1 cellular context compared by ENCODE assay signal in the genomic region with DNA sequence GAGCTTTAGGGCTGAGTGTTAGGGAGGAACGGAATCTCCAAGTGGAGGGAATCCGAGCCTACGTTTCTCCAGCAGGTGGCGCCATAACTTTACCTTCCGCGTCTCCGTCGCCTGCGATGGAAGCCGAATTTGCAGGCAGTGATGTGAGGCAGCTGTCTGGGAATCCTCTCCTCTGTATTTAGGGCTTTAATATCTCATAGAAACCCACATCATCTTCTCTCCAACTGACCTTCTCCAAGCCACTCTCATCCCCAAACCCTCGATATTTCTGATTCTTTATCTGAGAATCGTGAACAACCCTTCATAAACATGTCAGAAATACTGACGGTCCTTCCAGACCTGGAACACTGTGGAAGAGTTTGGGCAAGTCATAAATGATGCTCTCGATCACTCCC.
A peak's percentile ranks its signal among the peaks of the same experiment; 100 is the strongest.
TF ChIP-seq lines count a peak whose summit lies in the region.

No MANE protein-coding gene starts in this region.

TF ChIP-seq in HepG2, 621 proteins besides CTCF, POLR2A, EP300 and RAD21 (continues in another document):
- TF ChIP-seq GATAD2A (CRISPR knock-in tag; IDR thresholded peaks at IDR 0.05) (0 out of 2 replicates have a peak, but pooled peaks have one; percentile 14), NCOA2 (CRISPR knock-in tag; IDR thresholded peaks at IDR 0.05) (0 out of 2 replicates have a peak, but pooled peaks have one; percentile 21), NFYB (CRISPR knock-in tag; IDR thresholded peaks at IDR 0.05) (no peak), MIER2 (CRISPR knock-in tag; IDR thresholded peaks at IDR 0.05) (peak; percentile 30; the same call in 1 of the 2 replicates), NFATC3 (CRISPR knock-in tag; IDR thresholded peaks at IDR 0.05) (peak; percentile 57; the same call in 1 of the 2 replicates), HDAC1 (CRISPR knock-in tag; IDR thresholded peaks at IDR 0.05) (no peak), TEAD3 (CRISPR knock-in tag; optimal IDR thresholded peaks at IDR 0.05; ENCODE audit: borderline replicate concordance) (peak; percentile 55), NAIF1 (CRISPR knock-in tag; IDR thresholded peaks at IDR 0.05; ENCODE audit: borderline replicate concordance) (no peak), BHLHE40 (IDR thresholded peaks at IDR 0.05; ENCODE audit: low read length) (0 out of 2 replicates have a peak, but pooled peaks have one; percentile 9), ELF3 (CRISPR knock-in tag; IDR thresholded peaks at IDR 0.05) (0 out of 2 replicates have a peak, but pooled peaks have one; percentile 16), NCOA5 (CRISPR knock-in tag; IDR thresholded peaks at IDR 0.05) (no peak), SALL1 (CRISPR knock-in tag; IDR thresholded peaks at IDR 0.05) (peak; percentile 56; the same call in 1 of the 2 replicates), AGO2 (optimal IDR thresholded peaks at IDR 0.05; ENCODE audit: low read depth, low read length) (no peak), GATAD1 (CRISPR knock-in tag; IDR thresholded peaks at IDR 0.05) (0 out of 2 replicates have a peak, but pooled peaks have one; percentile 40), MIXL1 (CRISPR knock-in tag; IDR thresholded peaks at IDR 0.05) (0 out of 2 replicates have a peak, but pooled peaks have one; percentile 41), ZNF205 (CRISPR knock-in tag; IDR thresholded peaks at IDR 0.05) (0 out of 2 replicates have a peak, but pooled peaks have one; percentile 35), SIX1 (CRISPR knock-in tag; IDR thresholded peaks at IDR 0.05; ENCODE audit: borderline replicate concordance) (peak; percentile 67; the same call in 1 of the 2 replicates), SMC3 (IDR thresholded peaks at IDR 0.05; ENCODE audit: low read length) (peak; percentile 99), RBM39 (IDR thresholded peaks at IDR 0.05; ENCODE audit: low read depth, low read length, poor library complexity, severe bottlenecking) (no peak), MYNN (CRISPR knock-in tag; IDR thresholded peaks at IDR 0.05; ENCODE audit: low read depth) (0 out of 2 replicates have a peak, but pooled peaks have one; percentile 68), SYNCRIP (IDR thresholded peaks at IDR 0.05; ENCODE audit: insufficient read depth, low read depth, low read length) (no peak), PITX1 (CRISPR knock-in tag; IDR thresholded peaks at IDR 0.05) (peak; percentile 47; the same call in 1 of the 2 replicates), SOX5 (CRISPR knock-in tag; IDR thresholded peaks at IDR 0.05; ENCODE audit: borderline replicate concordance) (0 out of 2 replicates have a peak, but pooled peaks have one; percentile 28), KMT2A (CRISPR knock-in tag; IDR thresholded peaks at IDR 0.05) (0 out of 2 replicates have a peak, but pooled peaks have one; percentile 29), CBX5 (CRISPR knock-in tag; IDR thresholded peaks at IDR 0.05; ENCODE audit: borderline replicate concordance) (peak; percentile 66; the same call in 1 of the 2 replicates), THAP11 (CRISPR knock-in tag; IDR thresholded peaks at IDR 0.05) (peak; percentile 44; the same call in 1 of the 2 replicates), ERF (CRISPR knock-in tag; IDR thresholded peaks at IDR 0.05) (peak; percentile 54; the same call in 1 of the 2 replicates), FOSL2 (CRISPR knock-in tag; IDR thresholded peaks at IDR 0.05) (peak; percentile 33), ATF7-NPFF (CRISPR knock-in tag; IDR thresholded peaks at IDR 0.05; ENCODE audit: low read depth) (peak; percentile 34; the same call in 1 of the 2 replicates), ZNF136 (CRISPR knock-in tag; IDR thresholded peaks at IDR 0.05; ENCODE audit: low read depth) (0 out of 2 replicates have a peak, but pooled peaks have one; percentile 29)
- TF ChIP-seq, protein P1, sequence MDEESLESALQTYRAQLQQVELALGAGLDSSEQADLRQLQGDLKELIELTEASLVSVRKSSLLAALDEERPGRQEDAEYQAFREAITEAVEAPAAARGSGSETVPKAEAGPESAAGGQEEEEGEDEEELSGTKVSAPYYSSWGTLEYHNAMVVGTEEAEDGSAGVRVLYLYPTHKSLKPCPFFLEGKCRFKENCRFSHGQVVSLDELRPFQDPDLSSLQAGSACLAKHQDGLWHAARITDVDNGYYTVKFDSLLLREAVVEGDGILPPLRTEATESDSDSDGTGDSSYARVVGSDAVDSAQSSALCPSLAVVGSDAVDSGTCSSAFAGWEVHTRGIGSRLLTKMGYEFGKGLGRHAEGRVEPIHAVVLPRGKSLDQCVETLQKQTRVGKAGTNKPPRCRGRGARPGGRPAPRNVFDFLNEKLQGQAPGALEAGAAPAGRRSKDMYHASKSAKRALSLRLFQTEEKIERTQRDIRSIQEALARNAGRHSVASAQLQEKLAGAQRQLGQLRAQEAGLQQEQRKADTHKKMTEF (CRISPR knock-in tag; IDR thresholded peaks at IDR 0.05) = peak; percentile 58; the same call in 1 of the 2 replicates
- TF ChIP-seq, protein P2, sequence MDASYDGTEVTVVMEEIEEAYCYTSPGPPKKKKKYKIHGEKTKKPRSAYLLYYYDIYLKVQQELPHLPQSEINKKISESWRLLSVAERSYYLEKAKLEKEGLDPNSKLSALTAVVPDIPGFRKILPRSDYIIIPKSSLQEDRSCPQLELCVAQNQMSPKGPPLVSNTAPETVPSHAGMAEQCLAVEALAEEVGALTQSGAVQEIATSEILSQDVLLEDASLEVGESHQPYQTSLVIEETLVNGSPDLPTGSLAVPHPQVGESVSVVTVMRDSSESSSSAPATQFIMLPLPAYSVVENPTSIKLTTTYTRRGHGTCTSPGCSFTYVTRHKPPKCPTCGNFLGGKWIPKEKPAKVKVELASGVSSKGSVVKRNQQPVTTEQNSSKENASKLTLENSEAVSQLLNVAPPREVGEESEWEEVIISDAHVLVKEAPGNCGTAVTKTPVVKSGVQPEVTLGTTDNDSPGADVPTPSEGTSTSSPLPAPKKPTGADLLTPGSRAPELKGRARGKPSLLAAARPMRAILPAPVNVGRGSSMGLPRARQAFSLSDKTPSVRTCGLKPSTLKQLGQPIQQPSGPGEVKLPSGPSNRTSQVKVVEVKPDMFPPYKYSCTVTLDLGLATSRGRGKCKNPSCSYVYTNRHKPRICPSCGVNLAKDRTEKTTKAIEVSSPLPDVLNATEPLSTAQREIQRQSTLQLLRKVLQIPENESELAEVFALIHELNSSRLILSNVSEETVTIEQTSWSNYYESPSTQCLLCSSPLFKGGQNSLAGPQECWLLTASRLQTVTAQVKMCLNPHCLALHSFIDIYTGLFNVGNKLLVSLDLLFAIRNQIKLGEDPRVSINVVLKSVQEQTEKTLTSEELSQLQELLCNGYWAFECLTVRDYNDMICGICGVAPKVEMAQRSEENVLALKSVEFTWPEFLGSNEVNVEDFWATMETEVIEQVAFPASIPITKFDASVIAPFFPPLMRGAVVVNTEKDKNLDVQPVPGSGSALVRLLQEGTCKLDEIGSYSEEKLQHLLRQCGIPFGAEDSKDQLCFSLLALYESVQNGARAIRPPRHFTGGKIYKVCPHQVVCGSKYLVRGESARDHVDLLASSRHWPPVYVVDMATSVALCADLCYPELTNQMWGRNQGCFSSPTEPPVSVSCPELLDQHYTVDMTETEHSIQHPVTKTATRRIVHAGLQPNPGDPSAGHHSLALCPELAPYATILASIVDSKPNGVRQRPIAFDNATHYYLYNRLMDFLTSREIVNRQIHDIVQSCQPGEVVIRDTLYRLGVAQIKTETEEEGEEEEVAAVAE (CRISPR knock-in tag; IDR thresholded peaks at IDR 0.05; ENCODE audit: borderline replicate concordance) = peak; percentile 55; the same call in 1 of the 2 replicates
- TF ChIP-seq, protein P3, sequence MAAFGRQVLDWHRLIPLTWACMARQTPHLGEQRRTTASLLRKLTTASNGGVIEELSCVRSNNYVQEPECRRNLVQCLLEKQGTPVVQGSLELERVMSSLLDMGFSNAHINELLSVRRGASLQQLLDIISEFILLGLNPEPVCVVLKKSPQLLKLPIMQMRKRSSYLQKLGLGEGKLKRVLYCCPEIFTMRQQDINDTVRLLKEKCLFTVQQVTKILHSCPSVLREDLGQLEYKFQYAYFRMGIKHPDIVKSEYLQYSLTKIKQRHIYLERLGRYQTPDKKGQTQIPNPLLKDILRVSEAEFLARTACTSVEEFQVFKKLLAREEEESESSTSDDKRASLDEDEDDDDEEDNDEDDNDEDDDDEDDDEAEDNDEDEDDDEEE (CRISPR knock-in tag; IDR thresholded peaks at IDR 0.05) = peak; percentile 70; the same call in 1 of the 2 replicates
- TF ChIP-seq, protein P4, sequence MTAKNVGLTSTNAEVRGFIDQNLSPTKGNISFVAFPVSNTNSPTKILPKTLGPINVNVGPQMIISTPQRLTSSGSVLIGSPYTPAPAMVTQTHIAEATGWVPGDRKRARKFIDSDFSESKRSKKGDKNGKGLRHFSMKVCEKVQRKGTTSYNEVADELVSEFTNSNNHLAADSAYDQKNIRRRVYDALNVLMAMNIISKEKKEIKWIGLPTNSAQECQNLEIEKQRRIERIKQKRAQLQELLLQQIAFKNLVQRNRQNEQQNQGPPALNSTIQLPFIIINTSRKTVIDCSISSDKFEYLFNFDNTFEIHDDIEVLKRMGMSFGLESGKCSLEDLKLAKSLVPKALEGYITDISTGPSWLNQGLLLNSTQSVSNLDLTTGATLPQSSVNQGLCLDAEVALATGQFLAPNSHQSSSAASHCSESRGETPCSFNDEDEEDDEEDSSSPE (CRISPR knock-in tag; IDR thresholded peaks at IDR 0.05) = 0 out of 2 replicates have a peak, but pooled peaks have one; percentile 26
- TF ChIP-seq, protein P5, sequence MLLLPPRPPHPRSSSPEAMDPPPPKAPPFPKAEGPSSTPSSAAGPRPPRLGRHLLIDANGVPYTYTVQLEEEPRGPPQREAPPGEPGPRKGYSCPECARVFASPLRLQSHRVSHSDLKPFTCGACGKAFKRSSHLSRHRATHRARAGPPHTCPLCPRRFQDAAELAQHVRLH (CRISPR knock-in tag; IDR thresholded peaks at IDR 0.05; ENCODE audit: borderline replicate concordance, low read depth) = peak; percentile 61; the same call in 1 of the 2 replicates
- TF ChIP-seq, protein P6, sequence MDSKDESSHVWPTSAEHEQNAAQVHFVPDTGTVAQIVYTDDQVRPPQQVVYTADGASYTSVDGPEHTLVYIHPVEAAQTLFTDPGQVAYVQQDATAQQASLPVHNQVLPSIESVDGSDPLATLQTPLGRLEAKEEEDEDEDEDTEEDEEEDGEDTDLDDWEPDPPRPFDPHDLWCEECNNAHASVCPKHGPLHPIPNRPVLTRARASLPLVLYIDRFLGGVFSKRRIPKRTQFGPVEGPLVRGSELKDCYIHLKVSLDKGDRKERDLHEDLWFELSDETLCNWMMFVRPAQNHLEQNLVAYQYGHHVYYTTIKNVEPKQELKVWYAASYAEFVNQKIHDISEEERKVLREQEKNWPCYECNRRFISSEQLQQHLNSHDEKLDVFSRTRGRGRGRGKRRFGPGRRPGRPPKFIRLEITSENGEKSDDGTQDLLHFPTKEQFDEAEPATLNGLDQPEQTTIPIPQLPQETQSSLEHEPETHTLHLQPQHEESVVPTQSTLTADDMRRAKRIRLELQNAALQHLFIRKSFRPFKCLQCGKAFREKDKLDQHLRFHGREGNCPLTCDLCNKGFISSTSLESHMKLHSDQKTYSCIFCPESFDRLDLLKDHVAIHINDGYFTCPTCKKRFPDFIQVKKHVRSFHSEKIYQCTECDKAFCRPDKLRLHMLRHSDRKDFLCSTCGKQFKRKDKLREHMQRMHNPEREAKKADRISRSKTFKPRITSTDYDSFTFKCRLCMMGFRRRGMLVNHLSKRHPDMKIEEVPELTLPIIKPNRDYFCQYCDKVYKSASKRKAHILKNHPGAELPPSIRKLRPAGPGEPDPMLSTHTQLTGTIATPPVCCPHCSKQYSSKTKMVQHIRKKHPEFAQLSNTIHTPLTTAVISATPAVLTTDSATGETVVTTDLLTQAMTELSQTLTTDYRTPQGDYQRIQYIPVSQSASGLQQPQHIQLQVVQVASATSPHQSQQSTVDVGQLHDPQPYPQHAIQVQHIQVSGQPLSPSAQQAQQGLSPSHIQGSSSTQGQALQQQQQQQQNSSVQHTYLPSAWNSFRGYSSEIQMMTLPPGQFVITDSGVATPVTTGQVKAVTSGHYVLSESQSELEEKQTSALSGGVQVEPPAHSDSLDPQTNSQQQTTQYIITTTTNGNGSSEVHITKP (CRISPR knock-in tag; IDR thresholded peaks at IDR 0.05; ENCODE audit: low read depth) = no peak
- TF ChIP-seq, protein P7, sequence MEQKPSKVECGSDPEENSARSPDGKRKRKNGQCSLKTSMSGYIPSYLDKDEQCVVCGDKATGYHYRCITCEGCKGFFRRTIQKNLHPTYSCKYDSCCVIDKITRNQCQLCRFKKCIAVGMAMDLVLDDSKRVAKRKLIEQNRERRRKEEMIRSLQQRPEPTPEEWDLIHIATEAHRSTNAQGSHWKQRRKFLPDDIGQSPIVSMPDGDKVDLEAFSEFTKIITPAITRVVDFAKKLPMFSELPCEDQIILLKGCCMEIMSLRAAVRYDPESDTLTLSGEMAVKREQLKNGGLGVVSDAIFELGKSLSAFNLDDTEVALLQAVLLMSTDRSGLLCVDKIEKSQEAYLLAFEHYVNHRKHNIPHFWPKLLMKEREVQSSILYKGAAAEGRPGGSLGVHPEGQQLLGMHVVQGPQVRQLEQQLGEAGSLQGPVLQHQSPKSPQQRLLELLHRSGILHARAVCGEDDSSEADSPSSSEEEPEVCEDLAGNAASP (CRISPR knock-in tag; IDR thresholded peaks at IDR 0.05; ENCODE audit: borderline replicate concordance) = 0 out of 2 replicates have a peak, but pooled peaks have one; percentile 45
- TF ChIP-seq, protein P8, sequence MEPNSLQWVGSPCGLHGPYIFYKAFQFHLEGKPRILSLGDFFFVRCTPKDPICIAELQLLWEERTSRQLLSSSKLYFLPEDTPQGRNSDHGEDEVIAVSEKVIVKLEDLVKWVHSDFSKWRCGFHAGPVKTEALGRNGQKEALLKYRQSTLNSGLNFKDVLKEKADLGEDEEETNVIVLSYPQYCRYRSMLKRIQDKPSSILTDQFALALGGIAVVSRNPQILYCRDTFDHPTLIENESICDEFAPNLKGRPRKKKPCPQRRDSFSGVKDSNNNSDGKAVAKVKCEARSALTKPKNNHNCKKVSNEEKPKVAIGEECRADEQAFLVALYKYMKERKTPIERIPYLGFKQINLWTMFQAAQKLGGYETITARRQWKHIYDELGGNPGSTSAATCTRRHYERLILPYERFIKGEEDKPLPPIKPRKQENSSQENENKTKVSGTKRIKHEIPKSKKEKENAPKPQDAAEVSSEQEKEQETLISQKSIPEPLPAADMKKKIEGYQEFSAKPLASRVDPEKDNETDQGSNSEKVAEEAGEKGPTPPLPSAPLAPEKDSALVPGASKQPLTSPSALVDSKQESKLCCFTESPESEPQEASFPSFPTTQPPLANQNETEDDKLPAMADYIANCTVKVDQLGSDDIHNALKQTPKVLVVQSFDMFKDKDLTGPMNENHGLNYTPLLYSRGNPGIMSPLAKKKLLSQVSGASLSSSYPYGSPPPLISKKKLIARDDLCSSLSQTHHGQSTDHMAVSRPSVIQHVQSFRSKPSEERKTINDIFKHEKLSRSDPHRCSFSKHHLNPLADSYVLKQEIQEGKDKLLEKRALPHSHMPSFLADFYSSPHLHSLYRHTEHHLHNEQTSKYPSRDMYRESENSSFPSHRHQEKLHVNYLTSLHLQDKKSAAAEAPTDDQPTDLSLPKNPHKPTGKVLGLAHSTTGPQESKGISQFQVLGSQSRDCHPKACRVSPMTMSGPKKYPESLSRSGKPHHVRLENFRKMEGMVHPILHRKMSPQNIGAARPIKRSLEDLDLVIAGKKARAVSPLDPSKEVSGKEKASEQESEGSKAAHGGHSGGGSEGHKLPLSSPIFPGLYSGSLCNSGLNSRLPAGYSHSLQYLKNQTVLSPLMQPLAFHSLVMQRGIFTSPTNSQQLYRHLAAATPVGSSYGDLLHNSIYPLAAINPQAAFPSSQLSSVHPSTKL (CRISPR knock-in tag; IDR thresholded peaks at IDR 0.05) = peak; percentile 57; the same call in 1 of the 2 replicates
